ENCODE assay signal across 28 cellular contexts in the genomic region with DNA sequence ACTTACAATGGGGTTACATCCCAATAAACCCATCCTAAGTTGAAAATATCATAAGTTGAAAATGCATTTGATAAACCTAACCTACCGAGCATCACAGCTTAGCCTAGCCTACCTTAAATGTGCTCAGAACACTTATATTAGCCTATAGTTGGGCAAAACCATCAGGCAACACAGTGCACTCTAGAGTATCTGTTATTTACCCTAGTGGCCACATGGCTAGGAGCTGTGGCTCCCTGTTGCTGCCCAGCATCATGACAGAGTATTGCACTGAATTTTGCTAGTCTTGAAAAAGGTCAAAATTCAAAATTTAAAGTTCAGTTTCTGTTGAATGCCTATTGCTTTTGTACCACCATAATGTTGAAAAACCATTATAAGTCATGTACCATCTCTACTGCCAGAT.
"Had no signal": no experiment of that assay in that cellular context is flagged by ENCODE, and none has a peak within 500 bp of the region (broad histone marks: within the 10 kb centered on the region; RNA-seq: fewer than 3 reads in every experiment).

No MANE protein-coding gene starts in this region.

- H3K4me1 Mint-ChIP-seq: immature natural killer cell; naive thymus-derived CD4-positive, alpha-beta T cell; natural killer cell had no signal

- H3K4me3 Mint-ChIP-seq: dendritic cell treated with granulocyte-macrophage colony-stimulating factor and Interleukin-4, amounts not matched to agents 40 ng/mL and 50 ng/mL, for 4 days; immature natural killer cell; mesothelial cell of epicardium; naive thymus-derived CD4-positive, alpha-beta T cell; natural killer cell had no signal

- H3K27ac ChIP-seq: colonic mucosa, epithelial cell of prostate, esophagus squamous epithelium, gastrocnemius medialis, hepatocyte, left lung, lower lobe of right lung had no signal

- H3K27me3 ChIP-seq: colonic mucosa, esophagus squamous epithelium, gastrocnemius medialis, hepatocyte, left lung had no signal

- H2AFZ ChIP-seq: hepatocyte had no signal

- H3K4me2 ChIP-seq: hepatocyte had no signal

- H3K4me1 ChIP-seq: colonic mucosa, esophagus squamous epithelium, gastrocnemius medialis, left lung, lower lobe of right lung had no signal

- H3K4me3 ChIP-seq: colonic mucosa, esophagus squamous epithelium, gastrocnemius medialis, hepatocyte, left lung, lower lobe of right lung, mucosa of descending colon had no signal

- H3K9me3 Mint-ChIP-seq: dendritic cell treated with granulocyte-macrophage colony-stimulating factor and Interleukin-4, amounts not matched to agents 40 ng/mL and 50 ng/mL, for 4 days; immature natural killer cell; mesothelial cell of epicardium; naive thymus-derived CD4-positive, alpha-beta T cell; natural killer cell had no signal

- H3K36me3 ChIP-seq: colonic mucosa, esophagus squamous epithelium, gastrocnemius medialis, left lung, lower lobe of right lung had no signal

- FAIRE-seq: endometrium had no signal

- H3K79me2 ChIP-seq: hepatocyte had no signal

- DNase-seq: colonic mucosa; cortex of kidney; effector CD4-positive, alpha-beta T cell; effector memory CD4-positive, alpha-beta T cell; erythroblast; esophagus squamous epithelium; foreskin fibroblast; foreskin melanocyte; gastrocnemius medialis; glutamatergic neuron; head of caudate nucleus; hypothalamus; immature natural killer cell; islet precursor cell; left cardiac atrium; left lung; left ventricle myocardium superior; lower lobe of right lung; mesenchymal stem cell; mucosa of descending colon; naive thymus-derived CD4-positive, alpha-beta T cell; natural killer cell had no signal

- H3K9me3 ChIP-seq: colonic mucosa, esophagus squamous epithelium, gastrocnemius medialis, left lung, lower lobe of right lung, mucosa of descending colon had no signal

- H3K36me3 Mint-ChIP-seq: immature natural killer cell; mesothelial cell of epicardium; naive thymus-derived CD4-positive, alpha-beta T cell had no signal

- H3K27ac Mint-ChIP-seq: dendritic cell treated with granulocyte-macrophage colony-stimulating factor and Interleukin-4, amounts not matched to agents 40 ng/mL and 50 ng/mL, for 4 days; immature natural killer cell; mesothelial cell of epicardium; naive thymus-derived CD4-positive, alpha-beta T cell; natural killer cell had no signal

- ATAC-seq: esophagus mucosa; gastrocnemius medialis; left cardiac atrium; left lung; left ventricle myocardium superior; lower lobe of right lung; mucosa of descending colon; naive thymus-derived CD4-positive, alpha-beta T cell; natural killer cell had no signal
